Comparison of ENCODE assay signal across 27 cellular contexts in genomic region chr6:13759025-13759424, GRCh38.
"Had no signal": no experiment of that assay in that cellular context is flagged by ENCODE, and none has a peak within 500 bp of the region (broad histone marks: within the 10 kb centered on the region; RNA-seq: fewer than 3 reads in every experiment).

No MANE protein-coding gene starts in this region.

- FAIRE-seq: endothelial cell of umbilical vein, frontal cortex, urothelium cell line had no signal

- H3K36me3 ChIP-seq: colonic mucosa, lower lobe of right lung, neural progenitor cell, prostate gland, right atrium auricular region, sigmoid colon, tibial nerve, upper lobe of left lung had no signal

- H3K27ac Mint-ChIP-seq: nephron; neural progenitor cell; stimulated activated memory B cell treated with anti-CD40 and anti-IgM and Interleukin-4, amounts not matched to agents 10 μg/mL and 1 μg/mL and 100 μg/mL, for 72 hours had no signal

- H3K27me3 Mint-ChIP-seq: stimulated activated memory B cell treated with anti-CD40 and anti-IgM and Interleukin-4, amounts not matched to agents 10 μg/mL and 1 μg/mL and 100 μg/mL, for 72 hours had no signal

- H3K4me1 ChIP-seq: colonic mucosa, neural progenitor cell, prostate gland had no signal

- H3K4me3 Mint-ChIP-seq: immature natural killer cell; nephron; neural progenitor cell; stimulated activated memory B cell treated with anti-CD40 and anti-IgM and Interleukin-4, amounts not matched to agents 10 μg/mL and 1 μg/mL and 100 μg/mL, for 72 hours had no signal

- H3K36me3 Mint-ChIP-seq: neural progenitor cell; stimulated activated memory B cell treated with anti-CD40 and anti-IgM and Interleukin-4, amounts not matched to agents 10 μg/mL and 1 μg/mL and 100 μg/mL, for 72 hours had no signal

- H2AFZ ChIP-seq: neural progenitor cell had no signal

- H3K27me3 ChIP-seq: colonic mucosa, neural progenitor cell, right atrium auricular region, sigmoid colon, testis, tibial nerve, upper lobe of left lung had no signal

- H3K4me2 ChIP-seq: neural progenitor cell had no signal

- H3K9me3 ChIP-seq: colonic mucosa, lower lobe of right lung, prostate gland, right atrium auricular region, sigmoid colon, testis, upper lobe of left lung had no signal

- H3K9ac ChIP-seq: neural progenitor cell had no signal

- H3K4me3 ChIP-seq: colonic mucosa, lower lobe of right lung, neural progenitor cell, prostate gland, right atrium auricular region, sigmoid colon, testis, tibial nerve, upper lobe of left lung had no signal

- H3K27ac ChIP-seq: colonic mucosa, neural progenitor cell, prostate gland, right atrium auricular region, sigmoid colon, testis, tibial nerve had no signal

- DNase-seq: colonic mucosa; dermis blood vessel endothelial cell; effector memory CD4-positive, alpha-beta T cell; hypothalamus; immature natural killer cell; islet precursor cell; kidney glomerular epithelial cell; left colon; left ventricle myocardium superior; lower lobe of right lung; nucleus accumbens; stimulated activated CD4-positive, alpha-beta T cell treated with anti-CD3 and anti-CD28 coated beads, Interleukin-2, amount 100 ng/mL, for 24 hours; stimulated activated CD4-positive, alpha-beta T cell treated with anti-CD3 and anti-CD28 coated beads, Interleukin-4, amount 100 ng/mL, for 24 hours; stimulated activated naive CD8-positive, alpha-beta T cell treated with anti-CD3 and anti-CD28 coated beads, Interleukin-15, Interleukin-2, amounts not matched to agents 100 U/mL and 50 U/mL, for 24 hours; substantia nigra; testis had no signal

- ATAC-seq: left colon; left ventricle myocardium superior; stimulated activated memory B cell treated with anti-CD40 and anti-IgM and Interleukin-4, amounts not matched to agents 10 μg/mL and 1 μg/mL and 100 μg/mL, for 72 hours; stimulated activated naive CD8-positive, alpha-beta T cell treated with anti-CD3 and anti-CD28 coated beads, Interleukin-15, Interleukin-2, amounts not matched to agents 100 U/mL and 50 U/mL, for 24 hours had no signal

- H3K9me3 Mint-ChIP-seq: immature natural killer cell; nephron; stimulated activated memory B cell treated with anti-CD40 and anti-IgM and Interleukin-4, amounts not matched to agents 10 μg/mL and 1 μg/mL and 100 μg/mL, for 72 hours had no signal
